16 cellular contexts compared by ENCODE assay signal in the genomic region with DNA sequence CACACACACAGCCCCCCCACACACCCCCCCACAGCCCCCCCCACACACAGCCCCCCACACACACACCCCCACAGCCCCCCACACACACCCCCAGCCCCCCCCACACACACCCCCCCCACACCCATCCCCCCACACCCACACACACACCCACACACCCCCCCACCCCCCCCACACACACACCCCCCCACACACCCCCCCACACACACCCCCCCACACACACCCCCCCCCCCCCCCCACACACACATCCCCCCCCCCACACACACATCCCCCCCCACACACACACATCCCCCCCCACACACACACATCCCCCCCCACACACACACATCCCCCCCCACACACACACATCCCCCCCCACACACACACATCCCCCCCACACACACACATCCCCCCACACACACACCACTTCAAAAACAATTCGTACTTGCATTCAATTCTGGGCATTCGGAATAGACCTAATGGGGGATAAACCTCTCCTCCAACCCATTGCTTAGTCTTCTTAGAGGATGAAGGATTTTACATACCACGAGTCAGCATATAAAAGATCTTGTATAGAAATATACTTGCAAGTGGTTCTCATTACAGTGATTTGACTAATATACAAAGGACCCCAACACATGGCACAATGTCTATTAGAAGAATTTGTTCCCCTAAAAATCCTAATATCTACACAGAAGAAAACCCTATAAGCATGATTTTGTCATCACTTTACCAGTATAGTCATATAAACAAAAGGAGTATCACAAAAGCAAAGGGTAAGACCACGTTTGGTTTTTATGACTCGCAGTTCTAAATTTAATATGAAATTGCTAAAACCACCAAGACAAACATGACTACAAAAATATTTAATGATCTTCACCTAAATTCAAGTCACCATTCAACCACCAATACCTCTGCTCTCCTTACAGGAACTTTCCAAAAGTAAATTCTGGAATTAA.
DNase-seq lines count a peak whose midpoint lies in the region; ATAC-seq, FAIRE-seq and TF ChIP-seq lines count a peak whose summit lies in the region.
"Had no signal": no experiment of that assay in that cellular context is flagged by ENCODE, and none has a peak within 500 bp of the region (broad histone marks: within the 10 kb centered on the region; RNA-seq: fewer than 3 reads in every experiment).

No MANE protein-coding gene starts in this region.

- 33% methylated on average over 5 of the region's 5 CpGs for WGBS in HepG2 (ENCODE audit: low lambda C conversion rate)
- 54% methylated on average over 5 of the region's 5 CpGs for WGBS in right lobe of liver (ENCODE audit: insufficient coverage, low coverage, low lambda C conversion rate, missing lambda C conversion rate)
- WGBS in gastroesophageal sphincter (ENCODE audit: low coverage in 1 of 2), 2 donors = 32 to 39% methylated on average over 3 to 5 of the region's 5 CpGs

- no peak for DNase-seq in HepG2 (ENCODE audit: low spot score)
- DNase-seq in right lobe of liver = no peak
- no peak for DNase-seq in activated B cell treated with CpG ODN at 0.5 μM for 24 hours
- no peak for DNase-seq in tibial artery
- DNase-seq: activated CD4-positive, alpha-beta T cell treated with anti-CD3 and anti-CD28 coated beads, Interleukin-2, amount 10 ng/mL, durations not matched to agents 7 days and 5 days; activated T-cell treated with anti-CD3 and anti-CD28 coated beads, Interleukin-2, amount 50 U/mL, for 48 hours; mucosa of descending colon; NCI-H1417; psoas muscle; SIG-M5 had no signal

- FAIRE-seq in HepG2 (lab: Jason Lieb, UNC) = no peak
- FAIRE-seq: GM18507 had no signal

- peaks cover 13% of the 10 kb centered on the region for H3K27me3 Mint-ChIP-seq in activated B cell treated with CpG ODN at 0.5 μM for 24 hours
- H3K27me3 Mint-ChIP-seq: activated CD4-positive, alpha-beta T cell treated with anti-CD3 and anti-CD28 coated beads, Interleukin-2, amount 10 ng/mL, durations not matched to agents 7 days and 5 days had no signal

- no peaks in the 10 kb centered on the region for H3K27me3 ChIP-seq in HepG2 (ENCODE audit: control insufficient read depth in 1 of 2, insufficient read depth in 2 of 2, low read length in 2 of 2)
- H3K27me3 ChIP-seq in right lobe of liver = no peaks in the 10 kb centered on the region
- H3K27me3 ChIP-seq in gastroesophageal sphincter = no peaks in the 10 kb centered on the region
- no peaks in the 10 kb centered on the region for H3K27me3 ChIP-seq in tibial artery

- H3K27ac Mint-ChIP-seq in activated B cell treated with CpG ODN at 0.5 μM for 24 hours = peak overlapping the region; percentile 57
- H3K27ac Mint-ChIP-seq: activated CD4-positive, alpha-beta T cell treated with anti-CD3 and anti-CD28 coated beads, Interleukin-2, amount 10 ng/mL, durations not matched to agents 7 days and 5 days; B cell had no signal

- ATAC-seq in HepG2 = no peak
- ATAC-seq in right lobe of liver = no peak
- no peak for ATAC-seq in activated B cell treated with CpG ODN at 0.5 μM for 24 hours (ENCODE audit: low read depth)
- ATAC-seq in gastroesophageal sphincter = no peak
- no peak for ATAC-seq in HG03469 (IDR thresholded peaks at IDR 0.05; ENCODE audit: unreplicated experiment)
- ATAC-seq in HG03108 (IDR thresholded peaks at IDR 0.05; ENCODE audit: unreplicated experiment) = no peak
- ATAC-seq in GM21367 (IDR thresholded peaks at IDR 0.05; ENCODE audit: unreplicated experiment) = no peak
- ATAC-seq: mucosa of descending colon, psoas muscle had no signal

- H4K20me1 ChIP-seq in HepG2 (ENCODE audit: insufficient read depth, low read length) = 0 out of 2 replicates have a peak, but pooled peaks cover 3% of the 10 kb centered on the region

- TF ChIP-seq CTCF in HepG2 (CRISPR knock-in tag; IDR thresholded peaks at IDR 0.05) = no peak
- TF ChIP-seq CTCF in right lobe of liver (IDR thresholded peaks at IDR 0.05) = no peak
- TF ChIP-seq CTCF in activated B cell treated with CpG ODN at 0.5 μM for 24 hours (IDR thresholded peaks at IDR 0.05) = no peak
- TF ChIP-seq CTCF in gastroesophageal sphincter (IDR thresholded peaks at IDR 0.05) = no peak
- TF ChIP-seq CTCF in tibial artery (IDR thresholded peaks at IDR 0.05) = no peak

- H3K9me3 ChIP-seq in HepG2 (ENCODE audit: low read length) (no peaks in the 10 kb centered on the region), right lobe of liver (no peaks in the 10 kb centered on the region), gastroesophageal sphincter (no peaks in the 10 kb centered on the region), tibial artery (no peaks in the 10 kb centered on the region)
- H3K9me3 ChIP-seq: mucosa of descending colon, psoas muscle had no signal

- no peak overlapping the region for H3K4me2 ChIP-seq in HepG2 (ENCODE audit: low read depth, low read length)

- H3K36me3 ChIP-seq in HepG2 (replicated peaks in 1 of 2; ENCODE audit: control insufficient read depth in 1 of 2, insufficient read depth in 2 of 2, low read length in 2 of 2) (no peaks in the 10 kb centered on the region), right lobe of liver (no peaks in the 10 kb centered on the region), gastroesophageal sphincter (no peaks in the 10 kb centered on the region), tibial artery (no peaks in the 10 kb centered on the region)

- no peaks in the 10 kb centered on the region for H3K9me3 Mint-ChIP-seq in activated B cell treated with CpG ODN at 0.5 μM for 24 hours
- H3K9me3 Mint-ChIP-seq: activated CD4-positive, alpha-beta T cell treated with anti-CD3 and anti-CD28 coated beads, Interleukin-2, amount 10 ng/mL, durations not matched to agents 7 days and 5 days had no signal

- H3K4me1 ChIP-seq in HepG2 (ENCODE audit: insufficient read depth, low read length) (no peaks in the 10 kb centered on the region), right lobe of liver (no peaks in the 10 kb centered on the region), gastroesophageal sphincter (peaks cover 3 to 91% (median 20%) of the 10 kb centered on the region in 3 donors), tibial artery (peaks cover 0 to 75% (median 34%) of the 10 kb centered on the region in 4 donors)

- no peak for TF ChIP-seq RAD21 in HepG2 (CRISPR knock-in tag; IDR thresholded peaks at IDR 0.05)

- H3K79me2 ChIP-seq in HepG2 (ENCODE audit: insufficient read depth, low read length) = no peaks in the 10 kb centered on the region

- H3K4me3 ChIP-seq in HepG2 (replicated peaks in 1 of 3; ENCODE audit: insufficient read depth in 1 of 3, low read depth in 2 of 3, low read length in 3 of 3) (no peak overlapping the region), right lobe of liver (no peak overlapping the region), gastroesophageal sphincter (no peak overlapping the region), tibial artery (no peak overlapping the region)
- H3K4me3 ChIP-seq: mucosa of descending colon, psoas muscle had no signal

- intact Hi-C loops in HepG2 (cut with micrococcal nuclease; ENCODE audit: unreplicated experiment) (no loop called here), right lobe of liver (cut with DNase I) (no loop called here), activated B cell treated with CpG ODN at 0.5 μM for 24 hours (cut with micrococcal nuclease) (no loop called here), tibial artery (cut with DNase I; ENCODE audit: low total_unique reads) (no loop called here)

- no peak for TF ChIP-seq POLR2A in HepG2 (IDR thresholded peaks at IDR 0.05; ENCODE audit: insufficient read depth in 1 of 2, low read depth in 2 of 2, low read length in 2 of 2)
- no peak for TF ChIP-seq POLR2A in right lobe of liver (IDR thresholded peaks at IDR 0.05)
- no peak for TF ChIP-seq POLR2A in gastroesophageal sphincter (IDR thresholded peaks at IDR 0.05)

- H3K4me3 Mint-ChIP-seq in activated B cell treated with CpG ODN at 0.5 μM for 24 hours = no peak overlapping the region
- H3K4me3 Mint-ChIP-seq: activated CD4-positive, alpha-beta T cell treated with anti-CD3 and anti-CD28 coated beads, Interleukin-2, amount 10 ng/mL, durations not matched to agents 7 days and 5 days; B cell had no signal

- POLR2A ChIA-PET in HepG2 (lab: Yijun Ruan, JAX) (no interaction called here), activated B cell treated with CpG ODN at 0.5 μM for 24 hours (lab: Charles Lee) (no interaction called here)

- CTCF ChIA-PET in HepG2 (lab: Yijun Ruan, JAX; ENCODE audit: low intra/inter-chr PET ratio, low total read pairs) (no interaction called here), activated B cell treated with CpG ODN at 0.5 μM for 24 hours (lab: Charles Lee) (no interaction called here)

- no peak overlapping the region for H2AFZ ChIP-seq in HepG2 (ENCODE audit: low read length)

- no peak overlapping the region for H3K27ac ChIP-seq in HepG2 (ENCODE audit: extremely low read length, insufficient read depth, low read length)
- H3K27ac ChIP-seq in right lobe of liver = no peak overlapping the region
- H3K27ac ChIP-seq in gastroesophageal sphincter = peak overlapping the region in 3 of 4 donors; percentile 26 to 69 (median 52)
- H3K27ac ChIP-seq in tibial artery = peak overlapping the region; percentile 9 to 71
- H3K27ac ChIP-seq: psoas muscle had no signal

- H3K9ac ChIP-seq in HepG2 (ENCODE audit: insufficient read depth, low read depth, low read length) = no peak overlapping the region

- no peaks in the 10 kb centered on the region for H3K36me3 Mint-ChIP-seq in activated B cell treated with CpG ODN at 0.5 μM for 24 hours (ENCODE audit: low read depth)

- in situ Hi-C loops in HepG2 (cut with HindIII; ENCODE audit: extremely low pct_ligation_motif_present, low pct_unique_long_range_greater_than_20kb) = no loop called here

- no peaks in the 10 kb centered on the region for H3K4me1 Mint-ChIP-seq in activated B cell treated with CpG ODN at 0.5 μM for 24 hours
- H3K4me1 Mint-ChIP-seq: activated CD4-positive, alpha-beta T cell treated with anti-CD3 and anti-CD28 coated beads, Interleukin-2, amount 10 ng/mL, durations not matched to agents 7 days and 5 days; B cell had no signal

- TF ChIP-seq EP300 in HepG2 (IDR thresholded peaks at IDR 0.05; ENCODE audit: low read depth in 2 of 2, low read length in 2 of 2) (no peak), HepG2 (CRISPR knock-in tag; IDR thresholded peaks at IDR 0.05; ENCODE audit: borderline replicate concordance) (no peak), gastroesophageal sphincter (IDR thresholded peaks at IDR 0.05) (no peak)

- no TSS peak for BruUV-seq in HepG2 (replicated peaks; lab: Mats Ljungman, UMichigan)

TF ChIP-seq in HepG2, 621 proteins besides CTCF, POLR2A, EP300 and RAD21 (continues in another document):
- TF ChIP-seq ZNF572 (CRISPR knock-in tag; IDR thresholded peaks at IDR 0.05) (no peak), HNRNPK (IDR thresholded peaks at IDR 0.05; ENCODE audit: low read depth, low read length, poor library complexity, severe bottlenecking) (peak; percentile 49), FOXM1 (CRISPR knock-in tag; IDR thresholded peaks at IDR 0.05) (no peak), ISL2 (CRISPR knock-in tag; IDR thresholded peaks at IDR 0.05) (no peak), ZNF10 (CRISPR knock-in tag; IDR thresholded peaks at IDR 0.05; ENCODE audit: borderline replicate concordance, low read depth) (no peak)

Comparison
In these comparisons a context has a peak if more than half of its experiments do, and no peak if none do; other contexts are left out.
1. H3K27ac ChIP-seq: peak in gastroesophageal sphincter (3 of 4) and tibial artery (2 of 2); none in HepG2 (single experiment) and right lobe of liver (0 of 3).